25 cellular contexts compared by ENCODE assay signal in the genomic region with DNA sequence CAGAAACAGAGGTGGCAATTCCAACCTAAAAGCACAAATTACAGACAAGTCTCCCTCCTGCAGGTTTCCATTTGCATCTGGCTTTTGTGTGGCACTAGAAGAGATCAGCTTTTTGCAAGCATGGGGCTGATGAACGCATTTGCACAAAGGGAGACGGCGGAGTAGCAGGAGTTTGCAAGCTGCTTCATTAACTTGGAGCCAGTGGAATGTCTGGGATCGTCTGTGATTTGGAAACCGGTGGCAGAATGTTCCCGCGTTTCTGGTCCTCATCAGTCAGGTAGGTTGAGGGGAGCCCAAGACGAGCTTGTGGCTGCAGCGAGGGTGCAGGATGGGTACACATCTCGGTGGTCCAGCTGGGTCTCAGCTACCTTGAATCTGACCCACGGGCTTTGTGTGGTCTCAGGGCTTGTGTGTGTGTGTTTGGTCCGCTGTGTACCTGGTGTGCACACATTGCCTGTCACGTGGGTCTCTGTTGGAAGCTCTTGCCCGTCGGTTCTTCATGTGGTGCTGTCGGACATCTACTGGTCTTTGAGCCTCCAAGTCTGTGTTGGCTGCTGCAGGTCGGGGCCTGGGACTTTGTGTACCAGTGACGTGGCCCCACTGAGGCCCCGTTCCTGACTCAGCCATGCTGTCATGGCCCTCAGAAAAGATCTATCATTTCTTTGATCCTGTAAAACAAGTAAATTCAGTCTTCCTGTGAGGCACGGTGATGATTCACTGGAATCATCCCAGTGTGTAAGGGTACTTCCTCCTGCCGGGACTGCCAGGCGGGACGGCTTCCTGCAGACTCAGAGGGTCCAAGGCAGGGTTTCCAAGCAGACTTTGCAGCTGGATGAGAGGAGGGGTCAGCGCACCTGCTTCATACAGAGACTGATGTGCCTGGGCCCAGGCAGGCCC. TPM values are rescaled to one million over a fixed set of nuclear protein-coding genes. Genes with fewer than 3 reads are reported as not detected.
DNase-seq lines count a peak whose midpoint lies in the region; ATAC-seq and TF ChIP-seq lines count a peak whose summit lies in the region.
"Had no signal": no experiment of that assay in that cellular context is flagged by ENCODE, and none has a peak within 500 bp of the region (broad histone marks: within the 10 kb centered on the region; RNA-seq: fewer than 3 reads in every experiment).

No MANE protein-coding gene starts in this region.

- intact Hi-C loops in left ventricle myocardium superior (cut with micrococcal nuclease) = no loop called here
- intact Hi-C loops in esophagus squamous epithelium (cut with DNase I) = no loop called here

- 61 to 65% methylated on average over 12 to 23 of the region's 24 CpGs for WGBS in esophagus squamous epithelium, 2 donors

- H3K36me3 ChIP-seq in right atrium auricular region (no peaks in the 10 kb centered on the region), esophagus squamous epithelium (no peaks in the 10 kb centered on the region)
- H3K36me3 ChIP-seq: cardiac muscle cell, SJSA1, thoracic aorta had no signal

- H3K4me3 ChIP-seq in right atrium auricular region (no peak overlapping the region), esophagus squamous epithelium (no peak overlapping the region)
- H3K4me3 ChIP-seq: A549, cardiac muscle cell, GM12878, SJSA1, thoracic aorta had no signal

- peaks cover 5% of the 10 kb centered on the region; the same call in 1 of the 2 replicates for H3K36me3 Mint-ChIP-seq in WTC11
- H3K36me3 Mint-ChIP-seq: activated naive CD4-positive, alpha-beta T cell treated with anti-CD3 and anti-CD28 coated beads, Interleukin-2, amount 10 ng/mL, durations not matched to agents 7 days and 5 days; CD4-positive, CD25-positive, alpha-beta regulatory T cell had no signal

- peaks cover 31% of the 10 kb centered on the region for H3K4me1 Mint-ChIP-seq in WTC11
- H3K4me1 Mint-ChIP-seq: activated CD4-positive, alpha-beta T cell treated with anti-CD3 and anti-CD28 coated beads for 36 hours; activated naive CD4-positive, alpha-beta T cell treated with anti-CD3 and anti-CD28 coated beads, Interleukin-2, amount 10 ng/mL, durations not matched to agents 7 days and 5 days; CD4-positive, CD25-positive, alpha-beta regulatory T cell had no signal

- H3K4me1 ChIP-seq in right atrium auricular region (no peaks in the 10 kb centered on the region), esophagus squamous epithelium (peaks cover 5 to 34% (median 10%) of the 10 kb centered on the region in 3 donors)
- H3K4me1 ChIP-seq: A549, SJSA1 had no signal

- H3K27me3 ChIP-seq in right atrium auricular region = no peaks in the 10 kb centered on the region
- peaks cover 0 to 48% (median 0%) of the 10 kb centered on the region in 4 donors for H3K27me3 ChIP-seq in esophagus squamous epithelium
- H3K27me3 ChIP-seq: cardiac muscle cell, SJSA1 had no signal

- no peak overlapping the region for H3K4me3 Mint-ChIP-seq in WTC11
- H3K4me3 Mint-ChIP-seq: activated CD4-positive, alpha-beta T cell treated with anti-CD3 and anti-CD28 coated beads for 36 hours; activated naive CD4-positive, alpha-beta T cell treated with anti-CD3 and anti-CD28 coated beads, Interleukin-2, amount 10 ng/mL, durations not matched to agents 7 days and 5 days; CD4-positive, CD25-positive, alpha-beta regulatory T cell; memory B cell; nephron progenitor cell had no signal

- peaks cover 7% of the 10 kb centered on the region for H3K9me3 Mint-ChIP-seq in WTC11
- H3K9me3 Mint-ChIP-seq: memory B cell, nephron progenitor cell had no signal

- TF ChIP-seq CTCF in right atrium auricular region (IDR thresholded peaks at IDR 0.05) = no peak
- TF ChIP-seq CTCF in WTC11 (IDR thresholded peaks at IDR 0.05) = no peak
- no peak for TF ChIP-seq CTCF in esophagus squamous epithelium (IDR thresholded peaks at IDR 0.05)

- CTCF ChIA-PET in WTC11 (lab: Charles Lee) = interaction anchor here (0.6 to 1.5 kb wide), 4 partner anchors 10 to 96 kb away, joined by 3 to 5 read pairs (median 4); partner anchors contain the start of gene LKAAEAR1

- TF ChIP-seq POLR2A in esophagus squamous epithelium (IDR thresholded peaks at IDR 0.05) = no peak

- H3K9me3 ChIP-seq in right atrium auricular region (no peaks in the 10 kb centered on the region), esophagus squamous epithelium (no peaks in the 10 kb centered on the region)
- H3K9me3 ChIP-seq: A549, SJSA1, thoracic aorta had no signal

- H3K27ac Mint-ChIP-seq in WTC11 = peak overlapping the region; percentile 43
- H3K27ac Mint-ChIP-seq: activated CD4-positive, alpha-beta T cell treated with anti-CD3 and anti-CD28 coated beads for 36 hours; activated naive CD4-positive, alpha-beta T cell treated with anti-CD3 and anti-CD28 coated beads, Interleukin-2, amount 10 ng/mL, durations not matched to agents 7 days and 5 days; CD4-positive, CD25-positive, alpha-beta regulatory T cell; memory B cell; nephron progenitor cell had no signal

- H3K27me3 Mint-ChIP-seq in WTC11 (ENCODE audit: low read depth) = no peaks in the 10 kb centered on the region
- H3K27me3 Mint-ChIP-seq: activated CD4-positive, alpha-beta T cell treated with anti-CD3 and anti-CD28 coated beads for 36 hours; activated naive CD4-positive, alpha-beta T cell treated with anti-CD3 and anti-CD28 coated beads, Interleukin-2, amount 10 ng/mL, durations not matched to agents 7 days and 5 days; CD4-positive, CD25-positive, alpha-beta regulatory T cell had no signal

- POLR2A ChIA-PET in WTC11 (lab: Charles Lee) = no interaction called here

- DNase-seq in left ventricle myocardium superior = peak; percentile 7
- DNase-seq in right atrium auricular region (ENCODE audit: low spot score) = no peak
- DNase-seq in WTC11 (ENCODE audit: low spot score) = no peak
- peak; percentile 35 for DNase-seq in iris pigment epithelial cell (ENCODE audit: low read depth)
- DNase-seq in esophagus squamous epithelium (lab: John Stamatoyannopoulos, UW) = no peak
- no peak for DNase-seq in stimulated activated naive CD4-positive, alpha-beta T cell (lab: John Stamatoyannopoulos, UW)
- no peak for DNase-seq in NCI-H2171 (lab: John Stamatoyannopoulos, UW)
- DNase-seq: activated CD4-positive, alpha-beta T cell treated with anti-CD3 and anti-CD28 coated beads for 36 hours; activated CD8-positive, alpha-beta memory T cell treated with anti-CD3 and anti-CD28 coated beads, Interleukin-2, amount 50 U/mL, for 48 hours; activated naive CD4-positive, alpha-beta T cell treated with anti-CD3 and anti-CD28 coated beads, Interleukin-2, amount 10 ng/mL, durations not matched to agents 7 days and 5 days; CD4-positive, CD25-positive, alpha-beta regulatory T cell; effector CD8-positive, alpha-beta T cell; EL; NCI-H226; nephron progenitor cell; stimulated activated CD4-positive, alpha-beta T cell treated with anti-CD3 and anti-CD28 coated beads, Interleukin-1b, Interleukin-23, amount 100 ng/mL, for 48 hours; T-helper 9 cell had no signal

- no peak overlapping the region for H3K27ac ChIP-seq in right atrium auricular region
- no peak overlapping the region for H3K27ac ChIP-seq in esophagus squamous epithelium
- H3K27ac ChIP-seq: A549, cardiac muscle cell, SJSA1, thoracic aorta had no signal

- no peak for ATAC-seq in left ventricle myocardium superior
- ATAC-seq in WTC11 = peak; percentile 43
- ATAC-seq in GM19328 (IDR thresholded peaks at IDR 0.05; ENCODE audit: unreplicated experiment) = no peak
- ATAC-seq: A549; activated CD4-positive, alpha-beta T cell treated with anti-CD3 and anti-CD28 coated beads for 36 hours; GM12878 had no signal

TF ChIP-seq in WTC11, 78 proteins besides CTCF, POLR2A, EP300 and RAD21:
- TF ChIP-seq JAZF1 (CRISPR knock-in tag; IDR thresholded peaks at IDR 0.05) (no peak), RORB (CRISPR knock-in tag; IDR thresholded peaks at IDR 0.05) (no peak), GRHL2 (CRISPR knock-in tag; IDR thresholded peaks at IDR 0.05; ENCODE audit: insufficient replicate concordance, severe bottlenecking) (no peak), SP1 (CRISPR knock-in tag; conservative IDR thresholded peaks at IDR 0.05) (no peak), TEAD1 (CRISPR knock-in tag; IDR thresholded peaks at IDR 0.05) (no peak), RELA (CRISPR knock-in tag; IDR thresholded peaks at IDR 0.05; ENCODE audit: borderline replicate concordance) (no peak)
- TF ChIP-seq, protein P1, sequence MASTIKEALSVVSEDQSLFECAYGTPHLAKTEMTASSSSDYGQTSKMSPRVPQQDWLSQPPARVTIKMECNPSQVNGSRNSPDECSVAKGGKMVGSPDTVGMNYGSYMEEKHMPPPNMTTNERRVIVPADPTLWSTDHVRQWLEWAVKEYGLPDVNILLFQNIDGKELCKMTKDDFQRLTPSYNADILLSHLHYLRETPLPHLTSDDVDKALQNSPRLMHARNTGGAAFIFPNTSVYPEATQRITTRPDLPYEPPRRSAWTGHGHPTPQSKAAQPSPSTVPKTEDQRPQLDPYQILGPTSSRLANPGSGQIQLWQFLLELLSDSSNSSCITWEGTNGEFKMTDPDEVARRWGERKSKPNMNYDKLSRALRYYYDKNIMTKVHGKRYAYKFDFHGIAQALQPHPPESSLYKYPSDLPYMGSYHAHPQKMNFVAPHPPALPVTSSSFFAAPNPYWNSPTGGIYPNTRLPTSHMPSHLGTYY (CRISPR knock-in tag; IDR thresholded peaks at IDR 0.05) = no peak

RNA-seq across cellular contexts. Expression of gene MYT1, which starts 12.4 kb away (rescaled TPM):
- total RNA-seq in left ventricle myocardium superior (0.20 TPM), right atrium auricular region (under 1 TPM in 1 of 2 donors, not detected in 1; 0.15 TPM), WTC11 (2021) (1.9 to 4.3 TPM (median 2.0 TPM) in 3 replicates), esophagus squamous epithelium (not detected)
- total RNA-seq: CD4-positive, CD25-positive, alpha-beta regulatory T cell; fibroblast of villous mesenchyme; GM12878; SJSA1; thoracic aorta had no signal

RNA-seq across cellular contexts. Expression of gene NPBWR2, which starts 44.5 kb away (rescaled TPM):
- not detected for total RNA-seq in left ventricle myocardium superior
- not detected for total RNA-seq in right atrium auricular region
- not detected in 3 replicates for total RNA-seq in WTC11 (2021)
- not detected for total RNA-seq in esophagus squamous epithelium
- total RNA-seq: activated CD4-positive, alpha-beta T cell treated with anti-CD3 and anti-CD28 coated beads for 36 hours; cardiac muscle cell; CD4-positive, CD25-positive, alpha-beta regulatory T cell; fibroblast of villous mesenchyme; GM12878; SJSA1; thoracic aorta had no signal

Comparison
In these comparisons a context has a peak if more than half of its experiments do, and no peak if none do; other contexts are left out.
1. DNase-seq: peak in left ventricle myocardium superior (single experiment) and iris pigment epithelial cell (single experiment); none in right atrium auricular region (single experiment), WTC11 (single experiment), esophagus squamous epithelium (single experiment), stimulated activated naive CD4-positive, alpha-beta T cell (0 of 6) and NCI-H2171 (single experiment).